Comparison of ENCODE assay signal across 8 cellular contexts in genomic region chr9:122941560-122942234, GRCh38. TPM values are rescaled to one million over a fixed set of nuclear protein-coding genes. Genes with fewer than 3 reads are reported as not detected.
DNase-seq lines count a peak whose midpoint lies in the region; ATAC-seq and TF ChIP-seq lines count a peak whose summit lies in the region.

No MANE protein-coding gene starts in this region.

- H3K4me1 ChIP-seq in DND-41 (ENCODE audit: insufficient read depth, low read length) (peaks cover 32% of the 10 kb centered on the region), left ventricle myocardium inferior (peaks cover 71% of the 10 kb centered on the region), prostate gland (replicated peaks) (peaks cover 10% of the 10 kb centered on the region)

- peak overlapping the region; percentile 98 for H3K4me3 Mint-ChIP-seq in activated T-helper 1 cell treated with anti-CD3 and anti-CD28 coated beads, Interleukin-12 subunit alpha, Interleukin-12 subunit beta, Interleukin-2, Interleukin-4 antibody, amounts not matched to agents 30 ng/mL and 10 ng/mL and 1 ng/mL, durations not matched to agents 14 hours and 24 hours and 36 hours

- no peak for TF ChIP-seq POLR2A in prostate gland (IDR thresholded peaks at IDR 0.05)

- ATAC-seq in DND-41 (ENCODE audit: insufficient read depth, low read depth) (no peak), GM21526 (IDR thresholded peaks at IDR 0.05; ENCODE audit: low FRiP score, unreplicated experiment) (no peak), GM21528 (IDR thresholded peaks at IDR 0.05; ENCODE audit: low FRiP score, unreplicated experiment) (no peak)

- H4K20me1 ChIP-seq in DND-41 (ENCODE audit: insufficient read depth, low read length) = no peaks in the 10 kb centered on the region; the same call in 1 of the 2 replicates

- peak overlapping the region; percentile 74 for H3K9ac ChIP-seq in DND-41 (ENCODE audit: low read depth, low read length)

- peak overlapping the region; percentile 75 for H2AFZ ChIP-seq in DND-41 (ENCODE audit: low read depth, low read length)

- H3K27me3 Mint-ChIP-seq in activated T-helper 1 cell treated with anti-CD3 and anti-CD28 coated beads, Interleukin-12 subunit alpha, Interleukin-12 subunit beta, Interleukin-2, Interleukin-4 antibody, amounts not matched to agents 30 ng/mL and 10 ng/mL and 1 ng/mL, durations not matched to agents 14 hours and 24 hours and 36 hours (ENCODE audit: insufficient read depth) = peaks cover 1% of the 10 kb centered on the region

- H3K36me3 Mint-ChIP-seq in activated T-helper 1 cell treated with anti-CD3 and anti-CD28 coated beads, Interleukin-12 subunit alpha, Interleukin-12 subunit beta, Interleukin-2, Interleukin-4 antibody, amounts not matched to agents 30 ng/mL and 10 ng/mL and 1 ng/mL, durations not matched to agents 14 hours and 24 hours and 36 hours (ENCODE audit: low read depth) = peaks cover 11% of the 10 kb centered on the region

- H3K79me2 ChIP-seq in DND-41 (ENCODE audit: insufficient read depth, low read length) = peaks cover 55% of the 10 kb centered on the region

- no peak for TF ChIP-seq CTCF in DND-41 (IDR thresholded peaks at IDR 0.05; ENCODE audit: borderline replicate concordance, extremely low read depth, low read length, poor library complexity, severe bottlenecking)
- no peak for TF ChIP-seq CTCF in HL-60 (IDR thresholded peaks at IDR 0.05; ENCODE audit: insufficient read depth, low read length)
- no peak for TF ChIP-seq CTCF in left ventricle myocardium inferior (IDR thresholded peaks at IDR 0.05; ENCODE audit: borderline replicate concordance)
- no peak for TF ChIP-seq CTCF in prostate gland (IDR thresholded peaks at IDR 0.05)

- WGBS in prostate gland = 4% methylated on average over 18 of the region's 18 CpGs

- intact Hi-C loops in activated T-helper 1 cell treated with anti-CD3 and anti-CD28 coated beads, Interleukin-12 subunit alpha, Interleukin-12 subunit beta, Interleukin-2, Interleukin-4 antibody, amounts not matched to agents 30 ng/mL and 10 ng/mL and 1 ng/mL, durations not matched to agents 14 hours and 24 hours and 36 hours (cut with micrococcal nuclease) = loop anchor here (1.0 to 2.0 kb wide), 2 partner anchors 50 to 327 kb away; partner anchors contain the start of gene STRBP
- intact Hi-C loops in left ventricle myocardium inferior (cut with micrococcal nuclease) (no loop called here), prostate gland (cut with DNase I) (loop anchor here (5.0 kb wide), 1 partner anchor 34 kb away; the partner anchor contains the start of gene RC3H2)

- H3K27me3 ChIP-seq in DND-41 (ENCODE audit: insufficient read depth, low read length, poor library complexity) (no peaks in the 10 kb centered on the region), HL-60 (ENCODE audit: insufficient read depth, poor library complexity, severe bottlenecking) (no peaks in the 10 kb centered on the region), left ventricle myocardium inferior (ENCODE audit: low read depth) (no peaks in the 10 kb centered on the region), prostate gland (replicated peaks; ENCODE audit: insufficient read depth) (no peaks in the 10 kb centered on the region)

- H3K27ac Mint-ChIP-seq in activated T-helper 1 cell treated with anti-CD3 and anti-CD28 coated beads, Interleukin-12 subunit alpha, Interleukin-12 subunit beta, Interleukin-2, Interleukin-4 antibody, amounts not matched to agents 30 ng/mL and 10 ng/mL and 1 ng/mL, durations not matched to agents 14 hours and 24 hours and 36 hours = peak overlapping the region; percentile 76

- H3K27ac ChIP-seq in DND-41 (ENCODE audit: low read length) (peak overlapping the region; percentile 73), HL-60 (replicated peaks) (peak overlapping the region; percentile 73), left ventricle myocardium inferior (replicated peaks) (peak overlapping the region; percentile 93), prostate gland (peak overlapping the region; percentile 98 to 99)

- H3K36me3 ChIP-seq in DND-41 (ENCODE audit: insufficient read depth, low read length) (peaks cover 13% of the 10 kb centered on the region), left ventricle myocardium inferior (peaks cover 17% of the 10 kb centered on the region), prostate gland (no peaks in the 10 kb centered on the region)

- no peaks in the 10 kb centered on the region for H3K9me3 ChIP-seq in DND-41 (ENCODE audit: insufficient read depth, low read length, severe bottlenecking)
- H3K9me3 ChIP-seq in left ventricle myocardium inferior (replicated peaks) = no peaks in the 10 kb centered on the region
- H3K9me3 ChIP-seq in prostate gland = no peaks in the 10 kb centered on the region

- H3K4me3 ChIP-seq in DND-41 (ENCODE audit: low read depth in 1 of 2, low read length in 2 of 2) (peak overlapping the region; percentile 90 to 91), HL-60 (replicated peaks; ENCODE audit: insufficient read depth, low read length) (peak overlapping the region; percentile 79), left ventricle myocardium inferior (peak overlapping the region; percentile 93), prostate gland (peak overlapping the region; percentile 83 to 91)

- DNase-seq in DND-41 = no peak
- DNase-seq in HL-60 (ENCODE audit: low read depth in 1 of 2, low spot score in 1 of 2) = peak in 1 of 2 experiments; percentile 8
- no peak for DNase-seq in activated T-helper 1 cell treated with anti-CD3 and anti-CD28 coated beads, Interleukin-12 subunit alpha, Interleukin-12 subunit beta, Interleukin-2, Interleukin-4 antibody, amounts not matched to agents 30 ng/mL and 10 ng/mL and 1 ng/mL, durations not matched to agents 14 hours and 24 hours and 36 hours (ENCODE audit: low spot score)
- no peak for DNase-seq in left ventricle myocardium inferior
- DNase-seq in prostate gland (ENCODE audit: low spot score) = peak; percentile 37
- DNase-seq in NOMO-1 treated with DMSO at 0.1 percent for 48 hours (lab: John Stamatoyannopoulos, UW; ENCODE audit: unreplicated experiment) = no peak

- peak overlapping the region; percentile 86 for H3K4me2 ChIP-seq in DND-41 (ENCODE audit: insufficient read depth, low read length)

- H3K4me1 Mint-ChIP-seq in activated T-helper 1 cell treated with anti-CD3 and anti-CD28 coated beads, Interleukin-12 subunit alpha, Interleukin-12 subunit beta, Interleukin-2, Interleukin-4 antibody, amounts not matched to agents 30 ng/mL and 10 ng/mL and 1 ng/mL, durations not matched to agents 14 hours and 24 hours and 36 hours (ENCODE audit: low read depth) = peaks cover 28% of the 10 kb centered on the region

- H3K9me3 Mint-ChIP-seq in activated T-helper 1 cell treated with anti-CD3 and anti-CD28 coated beads, Interleukin-12 subunit alpha, Interleukin-12 subunit beta, Interleukin-2, Interleukin-4 antibody, amounts not matched to agents 30 ng/mL and 10 ng/mL and 1 ng/mL, durations not matched to agents 14 hours and 24 hours and 36 hours = no peaks in the 10 kb centered on the region

RNA-seq across cellular contexts. Expression of gene RABGAP1, which starts 0.9 kb away (rescaled TPM):
- total RNA-seq in activated T-helper 1 cell treated with anti-CD3 and anti-CD28 coated beads, Interleukin-12 subunit alpha, Interleukin-12 subunit beta, Interleukin-2, Interleukin-4 antibody, amounts not matched to agents 30 ng/mL and 10 ng/mL and 1 ng/mL, durations not matched to agents 14 hours and 24 hours and 36 hours = 26.6 and 30.2 TPM in 2 replicates
- total RNA-seq in left ventricle myocardium inferior (48.2 TPM), prostate gland (100 to 1,000 TPM in 1 of 2 donors, 10 to 100 TPM in 1; 59.8 to 104 TPM)

RNA-seq across cellular contexts. Expression of gene ZBTB26, which starts 10.4 kb away (rescaled TPM):
- 8.3 and 9.9 TPM in 2 replicates for total RNA-seq in activated T-helper 1 cell treated with anti-CD3 and anti-CD28 coated beads, Interleukin-12 subunit alpha, Interleukin-12 subunit beta, Interleukin-2, Interleukin-4 antibody, amounts not matched to agents 30 ng/mL and 10 ng/mL and 1 ng/mL, durations not matched to agents 14 hours and 24 hours and 36 hours
- 5.4 TPM for total RNA-seq in left ventricle myocardium inferior
- total RNA-seq in prostate gland = 10 to 100 TPM in 1 of 2 donors, 1 to 10 TPM in 1; 5.6 to 10.5 TPM

RNA-seq across cellular contexts. Expression of gene ZBTB6, which starts 28.6 kb away (rescaled TPM):
- total RNA-seq in activated T-helper 1 cell treated with anti-CD3 and anti-CD28 coated beads, Interleukin-12 subunit alpha, Interleukin-12 subunit beta, Interleukin-2, Interleukin-4 antibody, amounts not matched to agents 30 ng/mL and 10 ng/mL and 1 ng/mL, durations not matched to agents 14 hours and 24 hours and 36 hours = 12.1 and 12.6 TPM in 2 replicates
- total RNA-seq in left ventricle myocardium inferior = 6.0 TPM
- 10 to 100 TPM in 1 of 2 donors, 1 to 10 TPM in 1; 6.5 to 10.3 TPM for total RNA-seq in prostate gland

RNA-seq across cellular contexts. Expression of gene RC3H2, which starts 36.5 kb away (rescaled TPM):
- total RNA-seq in activated T-helper 1 cell treated with anti-CD3 and anti-CD28 coated beads, Interleukin-12 subunit alpha, Interleukin-12 subunit beta, Interleukin-2, Interleukin-4 antibody, amounts not matched to agents 30 ng/mL and 10 ng/mL and 1 ng/mL, durations not matched to agents 14 hours and 24 hours and 36 hours = 39.8 and 49.3 TPM in 2 replicates
- total RNA-seq in left ventricle myocardium inferior (37.7 TPM), prostate gland (10 to 100 TPM; 25.8 to 47.9 TPM)
